In genomic region chr16:18925306-18926188, GRCh38 we compare ENCODE assay signal across 1 cellular context.
TF ChIP-seq lines count a peak whose summit lies in the region.
"Not testable (repeated sequence)": the region's sequence is repeated elsewhere in the genome, so short reads cannot be mapped to it uniquely, and the experiment has no call there.

No MANE protein-coding gene starts in this region.

TF ChIP-seq in K562, 482 proteins besides CTCF, POLR2A, EP300 and RAD21 (continued from another document):
- peak; percentile 57; the same call in 1 of the 2 replicates for TF ChIP-seq NKRF (IDR thresholded peaks at IDR 0.05; ENCODE audit: borderline replicate concordance)
- peak in 1 of 2 experiments; percentile 78; a peak in 2 of 4 replicates for TF ChIP-seq HDAC1 (IDR thresholded peaks at IDR 0.05)
- peak; percentile 57 for TF ChIP-seq EGR1 (conservative IDR thresholded peaks at IDR 0.05)
- TF ChIP-seq RBBP5 (IDR thresholded peaks at IDR 0.05; ENCODE audit: borderline replicate concordance, insufficient read depth, low read length, poor library complexity, severe bottlenecking), result peak; percentile 32
- TF ChIP-seq ARID4B (CRISPR knock-in tag; IDR thresholded peaks at IDR 0.05), result peak; percentile 20; the same call in 1 of the 2 replicates
- TF ChIP-seq MNT (conservative IDR thresholded peaks at IDR 0.05), result peak; percentile 90 to 92
- TF ChIP-seq NONO (IDR thresholded peaks at IDR 0.05; ENCODE audit: low read depth in 2 of 2, low read length in 1 of 2), result peak in 1 of 2 experiments; percentile 44; a peak in 1 of 4 replicates
- TF ChIP-seq ETV5 (CRISPR knock-in tag; IDR thresholded peaks at IDR 0.05; ENCODE audit: low read depth), result 0 out of 2 replicates have a peak, but pooled peaks have one; percentile 28
- TF ChIP-seq NR2C2 (CRISPR knock-in tag; IDR thresholded peaks at IDR 0.05); FOXM1 (IDR thresholded peaks at IDR 0.05; ENCODE audit: low read depth): not testable (repeated sequence)
- 0 out of 2 replicates have a peak, but pooled peaks have one; percentile 8 for TF ChIP-seq NR2C2 (tag; IDR thresholded peaks at IDR 0.05)
- TF ChIP-seq MXI1 (IDR thresholded peaks at IDR 0.05; ENCODE audit: low read depth, low read length), result peak; percentile 47; the same call in 1 of the 2 replicates
- TF ChIP-seq FOXM1 (CRISPR knock-in tag; IDR thresholded peaks at IDR 0.05; ENCODE audit: low read depth), result 0 out of 2 replicates have a peak, but pooled peaks have one; percentile 69
- TF ChIP-seq ZNF263 (CRISPR knock-in tag; IDR thresholded peaks at IDR 0.05; ENCODE audit: borderline replicate concordance), result peak; percentile 97; the same call in 1 of the 2 replicates
- peak in 1 of 2 experiments; percentile 44; a peak in 1 of 4 replicates for TF ChIP-seq SIN3A (IDR thresholded peaks at IDR 0.05; ENCODE audit: borderline replicate concordance in 2 of 2, control insufficient read depth in 1 of 2, low read depth in 2 of 2, low read length in 2 of 2)
- peak; percentile 70; the same call in 1 of the 2 replicates for TF ChIP-seq ZBTB7A (IDR thresholded peaks at IDR 0.05; ENCODE audit: borderline replicate concordance, control insufficient read depth, low read depth, low read length)
- TF ChIP-seq UBTF (IDR thresholded peaks at IDR 0.05; ENCODE audit: borderline replicate concordance in 1 of 2, low read depth in 2 of 2, low read length in 2 of 2), result 0 out of 4 replicates have a peak, but pooled peaks of 1 of the 2 experiments have one; percentile 14
- peak in 1 of 2 experiments; percentile 11 for TF ChIP-seq E2F6 (IDR thresholded peaks at IDR 0.05; ENCODE audit: borderline replicate concordance in 1 of 2, extremely low read depth in 1 of 2, insufficient read depth in 1 of 2, insufficient read length in 1 of 2, low read depth in 1 of 2, low read length in 1 of 2, poor library complexity in 1 of 2, severe bottlenecking in 1 of 2)
